Comparison of ENCODE assay signal across 9 cellular contexts in the genomic region with DNA sequence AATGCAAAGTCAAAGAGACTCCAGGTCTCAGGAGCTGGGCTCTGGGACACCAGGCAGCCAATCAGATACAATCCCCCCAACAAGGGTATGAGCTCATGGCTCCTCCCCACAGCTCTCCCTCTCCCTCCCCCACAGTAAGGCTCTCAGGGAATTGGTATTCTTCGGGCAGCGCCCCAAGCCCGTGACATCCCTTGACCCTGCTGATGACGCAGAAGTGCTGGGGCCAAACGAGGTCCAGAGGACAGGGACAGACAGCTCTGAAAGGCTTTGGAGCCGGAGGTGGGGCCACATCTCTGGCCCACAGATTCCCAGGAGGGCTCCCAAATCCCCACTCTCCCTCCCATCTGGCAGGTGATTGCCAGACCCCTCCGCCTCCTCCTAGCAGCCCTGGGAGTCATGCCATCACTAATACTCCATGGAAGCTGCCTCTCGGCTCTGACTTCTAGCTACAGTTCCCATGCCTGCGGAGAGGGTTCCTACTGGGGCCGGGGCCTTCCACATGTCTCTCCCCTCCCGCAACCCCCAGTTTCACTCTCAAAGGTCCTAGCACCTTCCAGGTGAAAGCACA. TPM values are rescaled to one million over a fixed set of nuclear protein-coding genes. Genes with fewer than 3 reads are reported as not detected.
A peak's percentile ranks its signal among the peaks of the same experiment; 100 is the strongest.
DNase-seq lines count a peak whose midpoint lies in the region; ATAC-seq and TF ChIP-seq lines count a peak whose summit lies in the region.
"Had no signal": no experiment of that assay in that cellular context is flagged by ENCODE, and none has a peak within 500 bp of the region (broad histone marks: within the 10 kb centered on the region; RNA-seq: fewer than 3 reads in every experiment).

No MANE protein-coding gene starts in this region.

- H3K27ac Mint-ChIP-seq in activated T-cell treated with anti-CD3 and anti-CD28 coated beads, Interleukin-2, amount 50 U/mL, for 72 hours = no peak overlapping the region
- no peak overlapping the region for H3K27ac Mint-ChIP-seq in activated naive CD8-positive, alpha-beta T cell treated with anti-CD3 and anti-CD28 coated beads for 36 hours

- no peak overlapping the region for H2AFZ ChIP-seq in fibroblast of lung (ENCODE audit: low read length)

- no peak overlapping the region for H3K4me3 Mint-ChIP-seq in activated T-cell treated with anti-CD3 and anti-CD28 coated beads, Interleukin-2, amount 50 U/mL, for 72 hours
- no peak overlapping the region for H3K4me3 Mint-ChIP-seq in activated naive CD8-positive, alpha-beta T cell treated with anti-CD3 and anti-CD28 coated beads for 36 hours

- H3K4me3 ChIP-seq in fibroblast of lung (replicated peaks in 1 of 4; ENCODE audit: control extremely low read depth in 1 of 4, insufficient read depth in 1 of 4, low read depth in 3 of 4, low read length in 4 of 4) = no peak overlapping the region
- peak overlapping the region in 1 of 2 donors; percentile 19 for H3K4me3 ChIP-seq in muscle layer of colon (ENCODE audit: low read depth in 1 of 2, low read length in 2 of 2)
- no peak overlapping the region for H3K4me3 ChIP-seq in uterus
- H3K4me3 ChIP-seq: A549 had no signal

- H3K4me1 Mint-ChIP-seq in activated T-cell treated with anti-CD3 and anti-CD28 coated beads, Interleukin-2, amount 50 U/mL, for 72 hours (ENCODE audit: low read depth) = peaks cover 13% of the 10 kb centered on the region
- peaks cover 5% of the 10 kb centered on the region for H3K4me1 Mint-ChIP-seq in activated naive CD8-positive, alpha-beta T cell treated with anti-CD3 and anti-CD28 coated beads for 36 hours

- H3K9me3 Mint-ChIP-seq in activated T-cell treated with anti-CD3 and anti-CD28 coated beads, Interleukin-2, amount 50 U/mL, for 72 hours = no peaks in the 10 kb centered on the region
- H3K9me3 Mint-ChIP-seq in activated naive CD8-positive, alpha-beta T cell treated with anti-CD3 and anti-CD28 coated beads for 36 hours = no peaks in the 10 kb centered on the region

- peak; percentile 28 for DNase-seq in NCI-H2171 treated with DMSO at 0.1 percent for 48 hours (lab: John Stamatoyannopoulos, UW)
- no peak for DNase-seq in NCI-H2171 (lab: John Stamatoyannopoulos, UW)
- DNase-seq in fibroblast of lung (ENCODE audit: low read depth in 2 of 2) = peak; percentile 80 to 95
- DNase-seq in uterus = peak; percentile 94 to 95
- DNase-seq in activated T-cell treated with anti-CD3 and anti-CD28 coated beads, Interleukin-2, amount 50 U/mL, for 72 hours = no peak
- DNase-seq in activated naive CD8-positive, alpha-beta T cell treated with anti-CD3 and anti-CD28 coated beads for 36 hours = no peak

- peaks cover 32% of the 10 kb centered on the region for H3K4me1 ChIP-seq in fibroblast of lung (ENCODE audit: control insufficient read depth, extremely low read depth, insufficient read depth, low read length)
- H3K4me1 ChIP-seq in muscle layer of colon (ENCODE audit: insufficient read depth, low read length) = peaks cover 45% of the 10 kb centered on the region
- peaks cover 6 to 11% of the 10 kb centered on the region in 2 donors for H3K4me1 ChIP-seq in uterus

- H3K9me3 ChIP-seq in fibroblast of lung (ENCODE audit: control insufficient read depth, insufficient read depth, low read depth, low read length) (no peaks in the 10 kb centered on the region), muscle layer of colon (ENCODE audit: low read length) (no peaks in the 10 kb centered on the region), uterus (no peaks in the 10 kb centered on the region)
- H3K9me3 ChIP-seq: A549 had no signal

- H3K9ac ChIP-seq in fibroblast of lung (ENCODE audit: insufficient read depth, low read length) (peak overlapping the region; percentile 23), muscle layer of colon (ENCODE audit: low read length) (peak overlapping the region; percentile 40)

- no peak for TF ChIP-seq POLR2A in uterus (IDR thresholded peaks at IDR 0.05)

- H3K36me3 ChIP-seq in fibroblast of lung (ENCODE audit: control insufficient read depth, insufficient read depth, low read length) = no peaks in the 10 kb centered on the region
- H3K36me3 ChIP-seq in muscle layer of colon (ENCODE audit: insufficient read depth, low read length) = no peaks in the 10 kb centered on the region
- H3K36me3 ChIP-seq in uterus = no peaks in the 10 kb centered on the region

- H4K20me1 ChIP-seq in fibroblast of lung (ENCODE audit: control insufficient read depth, extremely low read depth, insufficient read depth, low read length) = no peaks in the 10 kb centered on the region

- intact Hi-C loops in uterus (cut with DNase I; ENCODE audit: low total_unique reads) = no loop called here

- TF ChIP-seq CTCF in fibroblast of lung (conservative IDR thresholded peaks at IDR 0.05 in 1 of 2, IDR thresholded peaks at IDR 0.05 in 1 of 2; ENCODE audit: low read depth in 1 of 2, low read length in 2 of 2) (no peak), uterus (IDR thresholded peaks at IDR 0.05) (no peak)

- no peaks in the 10 kb centered on the region for H3K36me3 Mint-ChIP-seq in activated T-cell treated with anti-CD3 and anti-CD28 coated beads, Interleukin-2, amount 50 U/mL, for 72 hours (ENCODE audit: insufficient read depth in 2 of 2)
- no peaks in the 10 kb centered on the region for H3K36me3 Mint-ChIP-seq in activated naive CD8-positive, alpha-beta T cell treated with anti-CD3 and anti-CD28 coated beads for 36 hours

- peak overlapping the region; percentile 44 for H3K4me2 ChIP-seq in fibroblast of lung (ENCODE audit: extremely low read depth, insufficient read depth, low read length)
- H3K4me2 ChIP-seq: A549 had no signal

- no peaks in the 10 kb centered on the region for H3K27me3 Mint-ChIP-seq in activated T-cell treated with anti-CD3 and anti-CD28 coated beads, Interleukin-2, amount 50 U/mL, for 72 hours (ENCODE audit: low read depth)
- H3K27me3 Mint-ChIP-seq in activated naive CD8-positive, alpha-beta T cell treated with anti-CD3 and anti-CD28 coated beads for 36 hours = no peaks in the 10 kb centered on the region

- H3K27ac ChIP-seq in fibroblast of lung (ENCODE audit: insufficient read depth, low read length) (peak overlapping the region; percentile 74), muscle layer of colon (ENCODE audit: low read depth, low read length) (peak overlapping the region; percentile 70), uterus (peak overlapping the region; percentile 90 to 93)
- H3K27ac ChIP-seq: A549 had no signal

- ATAC-seq in GM18907 (IDR thresholded peaks at IDR 0.05; ENCODE audit: unreplicated experiment) = no peak
- no peak for ATAC-seq in activated T-cell treated with anti-CD3 and anti-CD28 coated beads, Interleukin-2, amount 50 U/mL, for 72 hours (replicated peaks in 1 of 2)

- H3K27me3 ChIP-seq in fibroblast of lung (ENCODE audit: control insufficient read depth, insufficient read depth, low read length) (no peaks in the 10 kb centered on the region), muscle layer of colon (ENCODE audit: control insufficient read depth in 1 of 2, insufficient read depth in 2 of 2, low read length in 2 of 2) (no peaks in the 10 kb centered on the region), uterus (no peaks in the 10 kb centered on the region)

- no peaks in the 10 kb centered on the region for H3K79me2 ChIP-seq in fibroblast of lung (ENCODE audit: control insufficient read depth, insufficient read depth, low read length)

RNA-seq across cellular contexts. Expression of a gene that starts 5.8 kb away (rescaled TPM):
- 0.77 and 2.3 TPM in 2 replicates for total RNA-seq in fibroblast of lung
- polyA plus RNA-seq in fibroblast of lung = 0.66 and 1.0 TPM in 2 replicates
- polyA plus RNA-seq in fibroblast of lung (2012) = 0.78 and 0.98 TPM in 2 replicates
- 1.4 and 7.7 TPM in 2 replicates for polyA minus RNA-seq in fibroblast of lung (ENCODE audit: low replicate concordance)
- 10 to 100 TPM in 1 of 4 donors, 1 to 10 TPM in 1, under 1 TPM in 1, not detected in 1; 0.29 to 28.2 (median 2.1) TPM for total RNA-seq in uterus
- total RNA-seq in activated T-cell treated with anti-CD3 and anti-CD28 coated beads, Interleukin-2, amount 50 U/mL, for 72 hours = 1 to 10 TPM in 1 of 2 donors, under 1 TPM in 1; 0.91 to 3.0 TPM
- total RNA-seq in activated naive CD8-positive, alpha-beta T cell treated with anti-CD3 and anti-CD28 coated beads for 36 hours = 1 to 10 TPM in 1 of 2 experiments, under 1 TPM in 1; 0.82 to 1.4 TPM

RNA-seq across cellular contexts. Expression of a gene that starts 29.2 kb away (rescaled TPM):
- total RNA-seq in fibroblast of lung (not detected in 2 replicates), uterus (under 1 TPM in 2 of 4 donors, not detected in 2; 0.07 to 0.26 TPM)
- not detected in 2 replicates for polyA plus RNA-seq in fibroblast of lung
- polyA plus RNA-seq in fibroblast of lung (2012) = not detected in 2 replicates
- not detected in 2 replicates for polyA minus RNA-seq in fibroblast of lung (ENCODE audit: low replicate concordance)
- total RNA-seq in activated T-cell treated with anti-CD3 and anti-CD28 coated beads, Interleukin-2, amount 50 U/mL, for 72 hours = not detected
- total RNA-seq in activated naive CD8-positive, alpha-beta T cell treated with anti-CD3 and anti-CD28 coated beads for 36 hours = not detected
- polyA plus RNA-seq: A549 had no signal

RNA-seq across cellular contexts. Expression of a gene that starts 35.0 kb away (rescaled TPM):
- total RNA-seq in fibroblast of lung (32.0 and 34.4 TPM in 2 replicates), uterus (10 to 100 TPM in 3 of 4 donors, 1 to 10 TPM in 1; 6.5 to 40.2 (median 35.7) TPM)
- 13.4 and 13.6 TPM in 2 replicates for polyA plus RNA-seq in fibroblast of lung
- polyA plus RNA-seq in fibroblast of lung (2012) = 23.0 and 28.9 TPM in 2 replicates
- polyA minus RNA-seq in fibroblast of lung (ENCODE audit: low replicate concordance) = 10.6 and 14.9 TPM in 2 replicates
- not detected for total RNA-seq in activated T-cell treated with anti-CD3 and anti-CD28 coated beads, Interleukin-2, amount 50 U/mL, for 72 hours
- total RNA-seq in activated naive CD8-positive, alpha-beta T cell treated with anti-CD3 and anti-CD28 coated beads for 36 hours = not detected
- polyA plus RNA-seq: A549 had no signal

RNA-seq across cellular contexts. Expression of a gene that starts 41.4 kb away (rescaled TPM):
- 4.1 and 7.1 TPM in 2 replicates for total RNA-seq in fibroblast of lung
- 22.9 and 38.0 TPM in 2 replicates for polyA plus RNA-seq in fibroblast of lung
- polyA plus RNA-seq in fibroblast of lung (2012) = 27.6 and 45.2 TPM in 2 replicates
- 113 and 145 TPM in 2 replicates for polyA minus RNA-seq in fibroblast of lung (ENCODE audit: low replicate concordance)
- total RNA-seq in uterus = 10 to 100 TPM in 1 of 4 donors, 1 to 10 TPM in 3; 3.3 to 23.1 (median 6.8) TPM
- total RNA-seq in activated T-cell treated with anti-CD3 and anti-CD28 coated beads, Interleukin-2, amount 50 U/mL, for 72 hours = 10 to 100 TPM; 32.5 to 38.9 TPM
- total RNA-seq in activated naive CD8-positive, alpha-beta T cell treated with anti-CD3 and anti-CD28 coated beads for 36 hours = 10 to 100 TPM; 31.8 to 33.0 TPM

RNA-seq across cellular contexts. Expression of a gene that starts 47.3 kb away (rescaled TPM):
- total RNA-seq in fibroblast of lung (105 and 292 TPM in 2 replicates), uterus (10 to 100 TPM; 10.7 to 88.9 (median 41.3) TPM)
- polyA plus RNA-seq in fibroblast of lung = 824 and 1,700 TPM in 2 replicates
- 595 and 805 TPM in 2 replicates for polyA plus RNA-seq in fibroblast of lung (2012)
- 1,722 and 2,470 TPM in 2 replicates for polyA minus RNA-seq in fibroblast of lung (ENCODE audit: low replicate concordance)
- 1 to 10 TPM; 1.3 to 4.0 TPM for total RNA-seq in activated T-cell treated with anti-CD3 and anti-CD28 coated beads, Interleukin-2, amount 50 U/mL, for 72 hours
- total RNA-seq in activated naive CD8-positive, alpha-beta T cell treated with anti-CD3 and anti-CD28 coated beads for 36 hours = under 1 TPM in 1 of 2 experiments, not detected in 1; 0.30 TPM

Comparison
In these comparisons a context has a peak if more than half of its experiments do, and no peak if none do; other contexts are left out.
1. DNase-seq: peak in NCI-H2171 treated with DMSO at 0.1 percent for 48 hours (single experiment), fibroblast of lung (2 of 2) and uterus (2 of 2); none in NCI-H2171 (single experiment), activated T-cell treated with anti-CD3 and anti-CD28 coated beads, Interleukin-2, amount 50 U/mL, for 72 hours (0 of 2) and activated naive CD8-positive, alpha-beta T cell treated with anti-CD3 and anti-CD28 coated beads for 36 hours (single experiment).
2. RNA of a gene that starts 35.0 kb away (total RNA-seq): 6.5 to 40.2 TPM in uterus and 32.0 to 34.4 TPM in fibroblast of lung; not detected in activated T-cell treated with anti-CD3 and anti-CD28 coated beads, Interleukin-2, amount 50 U/mL, for 72 hours and not detected in activated naive CD8-positive, alpha-beta T cell treated with anti-CD3 and anti-CD28 coated beads for 36 hours; every median in the first group is over 4 times any median in the second.
3. Peak in every context shown above with its lines, with median percentiles within 50 percentile points of each other: H3K27ac ChIP-seq.